15 cellular contexts compared by ENCODE assay signal in the genomic region with DNA sequence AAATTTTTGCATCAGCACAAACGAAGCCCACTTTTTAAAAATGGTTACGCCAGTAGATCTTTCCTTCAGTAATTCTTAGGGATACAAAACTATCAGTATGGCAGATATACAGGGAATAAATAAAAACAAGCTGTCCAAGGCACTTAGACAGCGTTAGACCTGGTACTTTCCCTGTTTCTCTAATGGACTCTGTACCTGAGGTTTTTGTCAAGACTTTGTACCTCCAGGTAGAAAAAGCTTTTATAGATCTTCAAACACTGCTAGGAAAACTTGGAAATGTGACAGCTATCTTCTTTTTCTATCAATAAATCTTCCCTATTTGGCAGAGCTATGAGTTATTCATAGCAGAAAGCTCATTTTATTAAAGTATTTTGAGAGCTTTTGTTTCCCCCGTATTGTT.
A peak's percentile ranks its signal among the peaks of the same experiment; 100 is the strongest.
DNase-seq lines count a peak whose midpoint lies in the region; ATAC-seq, FAIRE-seq and TF ChIP-seq lines count a peak whose summit lies in the region.
"Had no signal": no experiment of that assay in that cellular context is flagged by ENCODE, and none has a peak within 500 bp of the region (broad histone marks: within the 10 kb centered on the region; RNA-seq: fewer than 3 reads in every experiment).

No MANE protein-coding gene starts in this region.

- H3K9me1 ChIP-seq in K562 (ENCODE audit: control insufficient read depth, insufficient read depth, low read length), result no peaks in the 10 kb centered on the region

- peak overlapping the region; percentile 38 to 90 (median 67); a peak in 21 of 22 replicates for H3K4me2 ChIP-seq in BLaER1 treated with 17β-estradiol and CSF1 and Interleukin-3, amounts not matched to agents 10 nM and 100 nM
- H3K4me2 ChIP-seq in K562 (ENCODE audit: insufficient read depth, low read length), result no peak overlapping the region

- H3K79me2 ChIP-seq in K562 (ENCODE audit: control insufficient read depth, insufficient read depth, low read length), result peaks cover 79% of the 10 kb centered on the region

- no peak for TF ChIP-seq POLR2A in K562 (conservative IDR thresholded peaks at IDR 0.05)

- POLR2A ChIA-PET in K562 (lab: Yijun Ruan, JAX) (interaction anchor here (1.4 kb wide), 1 partner anchor 28 kb away, joined by 4 read pairs; no protein-coding TSS in a partner anchor), GM10248 (lab: Yijun Ruan, JAX) (no interaction called here)

- H2AFZ ChIP-seq in K562 (ENCODE audit: low read depth, low read length), result peak overlapping the region; percentile 49; the same call in 1 of the 2 replicates

- no peak for TF ChIP-seq RAD21 in K562 (CRISPR knock-in tag; conservative IDR thresholded peaks at IDR 0.05 in 1 of 2, IDR thresholded peaks at IDR 0.05 in 1 of 2)

- H4K20me1 ChIP-seq in BLaER1 treated with 17β-estradiol and CSF1 and Interleukin-3, amounts not matched to agents 10 nM and 100 nM, result no peaks in the 10 kb centered on the region
- no peaks in the 10 kb centered on the region for H4K20me1 ChIP-seq in K562 (replicated peaks; ENCODE audit: control insufficient read depth, insufficient read depth, low read length)

- CTCF ChIA-PET in K562 (lab: Yijun Ruan, JAX; ENCODE audit: low intra/inter-chr PET ratio) (no interaction called here), GM10248 (lab: Yijun Ruan, JAX) (interaction anchor here (1.2 to 1.6 kb wide), 5 partner anchors 8 to 112 kb away, joined by 3 to 5 read pairs (median 3); no protein-coding TSS in a partner anchor)

- H3K4me1 ChIP-seq in BLaER1 treated with 17β-estradiol and CSF1 and Interleukin-3, amounts not matched to agents 10 nM and 100 nM, result peaks cover 47 to 83% (median 67%) of the 10 kb centered on the region in 10 experiments
- peaks cover 7 to 40% of the 10 kb centered on the region in 2 experiments; a peak in 4 of 5 replicates for H3K4me1 ChIP-seq in K562 (replicated peaks in 1 of 2; ENCODE audit: control insufficient read depth in 2 of 2, insufficient read depth in 2 of 2, low read length in 2 of 2)
- H3K4me1 ChIP-seq in small intestine (ENCODE audit: control insufficient read depth in 2 of 2, insufficient read depth in 1 of 2, low read depth in 1 of 2, low read length in 1 of 2), result peaks cover 0 to 4% of the 10 kb centered on the region in 2 donors

- in situ Hi-C loops in K562 (cut with MboI), result no loop called here

- TF ChIP-seq EP300 in K562 (IDR thresholded peaks at IDR 0.05; ENCODE audit: low read length), result no peak

- H3K27me3 ChIP-seq in BLaER1 treated with 17β-estradiol and CSF1 and Interleukin-3, amounts not matched to agents 10 nM and 100 nM, result no peaks in the 10 kb centered on the region
- H3K27me3 ChIP-seq in K562 (ENCODE audit: control insufficient read depth in 2 of 2, insufficient read depth in 2 of 2, low read length in 2 of 2) (no peaks in the 10 kb centered on the region), small intestine (ENCODE audit: control insufficient read depth in 2 of 2, insufficient read depth in 2 of 2, low read length in 2 of 2) (no peaks in the 10 kb centered on the region)
- H3K27me3 ChIP-seq: BE2C had no signal

- 78% methylated on average over 4 of the region's 4 CpGs for WGBS in K562 (ENCODE audit: insufficient coverage, low coverage, missing lambda C conversion rate)
- 41 to 59% (median 51%) methylated on average over 4 of the region's 4 CpGs for whole genome bisulfite sequencing in small intestine, 3 donors

- DNase-seq in K562 (ENCODE audit: extremely low read depth in 1 of 4, low spot score in 3 of 4), result no peak
- no peak for DNase-seq in left lobe of liver (ENCODE audit: low spot score)
- peak; percentile 47 for DNase-seq in small intestine
- DNase-seq in COR-L47 (lab: John Stamatoyannopoulos, UW), result no peak
- no peak for DNase-seq in GM10248 (ENCODE audit: extremely low spot score)
- no peak for DNase-seq in NCI-H446 (lab: John Stamatoyannopoulos, UW)
- DNase-seq: BE2C, Calu3, DMS 273 treated with DMSO at 0.1 percent for 48 hours had no signal

- peak overlapping the region in 2 of 10 experiments; percentile 4 to 14; a peak in 1 of 20 replicates for H3K4me3 ChIP-seq in BLaER1 treated with 17β-estradiol and CSF1 and Interleukin-3, amounts not matched to agents 10 nM and 100 nM
- no peak overlapping the region for H3K4me3 ChIP-seq in K562
- H3K4me3 ChIP-seq in small intestine (ENCODE audit: low read depth in 1 of 2, low read length in 2 of 2), result no peak overlapping the region
- H3K4me3 ChIP-seq: HAP-1 had no signal

- peaks cover 0 to 5% (median 0%) of the 10 kb centered on the region in 11 experiments; a peak in 2 of 22 replicates for H3K36me3 ChIP-seq in BLaER1 treated with 17β-estradiol and CSF1 and Interleukin-3, amounts not matched to agents 10 nM and 100 nM
- H3K36me3 ChIP-seq in K562 (ENCODE audit: control insufficient read depth, insufficient read depth, low read length) (no peaks in the 10 kb centered on the region; the same call in 2 of the 3 replicates), small intestine (ENCODE audit: control insufficient read depth in 2 of 2, insufficient read depth in 2 of 2, low read length in 2 of 2) (no peaks in the 10 kb centered on the region)
- H3K36me3 ChIP-seq: BE2C, HAP-1 had no signal

- FAIRE-seq in K562 (lab: Jason Lieb, UNC) (no peak), small intestine (lab: Jason Lieb, UNC) (no peak)
- FAIRE-seq: A204.1, GM12891, H1, HTR-8/SVneo had no signal

- peak overlapping the region in 3 of 11 experiments; percentile 37 to 49 (median 49); a peak in 4 of 22 replicates for H3K9ac ChIP-seq in BLaER1 treated with 17β-estradiol and CSF1 and Interleukin-3, amounts not matched to agents 10 nM and 100 nM
- no peak overlapping the region for H3K9ac ChIP-seq in K562 (ENCODE audit: insufficient read depth in 1 of 2, low read depth in 2 of 2, low read length in 2 of 2)

- ATAC-seq in K562 (no peak), left lobe of liver (peak; percentile 60)

- intact Hi-C loops in K562 (cut with micrococcal nuclease), result loop anchor here (10.0 kb wide), 2 partner anchors 56 to 114 kb away; no protein-coding TSS in a partner anchor

- H3K9me3 ChIP-seq in BLaER1 treated with 17β-estradiol and CSF1 and Interleukin-3, amounts not matched to agents 10 nM and 100 nM (replicated peaks in 1 of 11), result peaks cover 0 to 38% (median 32%) of the 10 kb centered on the region in 11 experiments; a peak in 15 of 22 replicates
- H3K9me3 ChIP-seq in K562 (replicated peaks; ENCODE audit: control insufficient read depth, insufficient read depth, low read depth, low read length) (no peaks in the 10 kb centered on the region), small intestine (ENCODE audit: control insufficient read depth, low read depth) (no peaks in the 10 kb centered on the region)
- H3K9me3 ChIP-seq: BE2C, HAP-1 had no signal

- TF ChIP-seq CTCF in K562 (IDR thresholded peaks at IDR 0.05 in 2 of 3, conservative IDR thresholded peaks at IDR 0.05 in 1 of 3; ENCODE audit: insufficient read depth in 2 of 3, low read depth in 1 of 3, low read length in 3 of 3), result no peak
- TF ChIP-seq CTCF in GM10248 (IDR thresholded peaks at IDR 0.05; ENCODE audit: control extremely low read depth, extremely low read depth, low read depth, missing control alignments), result no peak

- peak overlapping the region in 8 of 11 experiments; percentile 14 to 65 (median 50); a peak in 13 of 22 replicates for H3K27ac ChIP-seq in BLaER1 treated with 17β-estradiol and CSF1 and Interleukin-3, amounts not matched to agents 10 nM and 100 nM
- H3K27ac ChIP-seq in K562 (ENCODE audit: extremely low read depth, low read depth, low read length) (peak overlapping the region; percentile 17; the same call in 1 of the 3 replicates), small intestine (ENCODE audit: low read depth in 1 of 2, low read length in 1 of 2) (no peak overlapping the region)

- no TSS peak for BruUV-seq in K562 (replicated peaks; lab: Mats Ljungman, UMichigan)

TF ChIP-seq in K562, 482 proteins besides CTCF, POLR2A, EP300 and RAD21:
- no peak for TF ChIP-seq LEF1 (IDR thresholded peaks at IDR 0.05)
- TF ChIP-seq NUFIP1 (IDR thresholded peaks at IDR 0.05; ENCODE audit: partially characterized antibody), result no peak
- no peak for TF ChIP-seq SMAD1 (IDR thresholded peaks at IDR 0.05; ENCODE audit: low read depth, low read length, partially characterized antibody)
- TF ChIP-seq GTF2E2 (tag; IDR thresholded peaks at IDR 0.05), result no peak
- no peak for TF ChIP-seq TRIM28 (IDR thresholded peaks at IDR 0.05)
- TF ChIP-seq, protein P1, sequence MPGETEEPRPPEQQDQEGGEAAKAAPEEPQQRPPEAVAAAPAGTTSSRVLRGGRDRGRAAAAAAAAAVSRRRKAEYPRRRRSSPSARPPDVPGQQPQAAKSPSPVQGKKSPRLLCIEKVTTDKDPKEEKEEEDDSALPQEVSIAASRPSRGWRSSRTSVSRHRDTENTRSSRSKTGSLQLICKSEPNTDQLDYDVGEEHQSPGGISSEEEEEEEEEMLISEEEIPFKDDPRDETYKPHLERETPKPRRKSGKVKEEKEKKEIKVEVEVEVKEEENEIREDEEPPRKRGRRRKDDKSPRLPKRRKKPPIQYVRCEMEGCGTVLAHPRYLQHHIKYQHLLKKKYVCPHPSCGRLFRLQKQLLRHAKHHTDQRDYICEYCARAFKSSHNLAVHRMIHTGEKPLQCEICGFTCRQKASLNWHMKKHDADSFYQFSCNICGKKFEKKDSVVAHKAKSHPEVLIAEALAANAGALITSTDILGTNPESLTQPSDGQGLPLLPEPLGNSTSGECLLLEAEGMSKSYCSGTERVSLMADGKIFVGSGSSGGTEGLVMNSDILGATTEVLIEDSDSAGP (CRISPR knock-in tag; IDR thresholded peaks at IDR 0.05), result no peak
- no peak for TF ChIP-seq ZNF143 (CRISPR knock-in tag; IDR thresholded peaks at IDR 0.05)
- TF ChIP-seq MCM2 (IDR thresholded peaks at IDR 0.05; ENCODE audit: low read depth), result no peak
- TF ChIP-seq SMARCE1 (IDR thresholded peaks at IDR 0.05), result no peak

Comparison
In these comparisons a context has a peak if more than half of its experiments do, and no peak if none do; other contexts are left out.
1. H3K27ac ChIP-seq: peak in BLaER1 treated with 17β-estradiol and CSF1 and Interleukin-3, amounts not matched to agents 10 nM and 100 nM (8 of 11) and K562 (single experiment); none in small intestine (0 of 2).